In genomic region chr21:41954654-41955499, GRCh38 we compare ENCODE assay signal across 9 cellular contexts. TPM values are rescaled to one million over a fixed set of nuclear protein-coding genes. Genes with fewer than 3 reads are reported as not detected.
DNase-seq lines count a peak whose midpoint lies in the region; ATAC-seq and TF ChIP-seq lines count a peak whose summit lies in the region.
"Had no signal": no experiment of that assay in that cellular context is flagged by ENCODE, and none has a peak within 500 bp of the region (broad histone marks: within the 10 kb centered on the region; RNA-seq: fewer than 3 reads in every experiment).

No MANE protein-coding gene starts in this region.

- peak overlapping the region; percentile 59 for H3K4me3 Mint-ChIP-seq in activated T-cell treated with anti-CD3 and anti-CD28 coated beads, Interleukin-2, amount 50 U/mL, for 4 hours
- peak overlapping the region; percentile 87 for H3K4me3 Mint-ChIP-seq in T-helper 17 cell
- peak overlapping the region; percentile 35 to 39 for H3K4me3 Mint-ChIP-seq in stimulated activated naive CD8-positive, alpha-beta T cell treated with anti-CD3 and anti-CD28 coated beads, Interleukin-15, amount 100 ng/mL, for 72 hours

- H3K9me3 ChIP-seq in T-helper 17 cell (ENCODE audit: control insufficient read depth, low read length, poor library complexity, severe bottlenecking), result no peaks in the 10 kb centered on the region

- peak overlapping the region; percentile 47 for H3K27ac Mint-ChIP-seq in T-helper 17 cell
- H3K27ac Mint-ChIP-seq in stimulated activated naive CD8-positive, alpha-beta T cell treated with anti-CD3 and anti-CD28 coated beads, Interleukin-15, amount 100 ng/mL, for 72 hours, result peak overlapping the region in 1 of 2 donors; percentile 13

- no peaks in the 10 kb centered on the region for H3K36me3 Mint-ChIP-seq in activated T-cell treated with anti-CD3 and anti-CD28 coated beads, Interleukin-2, amount 50 U/mL, for 4 hours (ENCODE audit: insufficient read depth)
- peaks cover 3% of the 10 kb centered on the region for H3K36me3 Mint-ChIP-seq in T-helper 17 cell (ENCODE audit: low read depth)

- peaks cover 22% of the 10 kb centered on the region for H3K27me3 Mint-ChIP-seq in activated T-cell treated with anti-CD3 and anti-CD28 coated beads, Interleukin-2, amount 50 U/mL, for 4 hours (ENCODE audit: low read depth)
- peaks cover 31% of the 10 kb centered on the region for H3K27me3 Mint-ChIP-seq in T-helper 17 cell
- H3K27me3 Mint-ChIP-seq in stimulated activated naive CD8-positive, alpha-beta T cell treated with anti-CD3 and anti-CD28 coated beads, Interleukin-15, amount 100 ng/mL, for 72 hours, result peaks cover under 1% of the 10 kb centered on the region

- no peak for DNase-seq in activated T-cell treated with anti-CD3 and anti-CD28 coated beads, Interleukin-2, amount 50 U/mL, for 4 hours
- no peak for DNase-seq in activated T-cell treated with anti-CD3 and anti-CD28 coated beads, Interleukin-2, amount 50 U/mL, for 1 hour
- DNase-seq in T-helper 17 cell (no peak), fibroblast of the aortic adventitia (ENCODE audit: low read depth) (peak; percentile 3), NCI-H2029 (lab: John Stamatoyannopoulos, UW) (no peak)
- DNase-seq in stimulated activated naive CD8-positive, alpha-beta T cell treated with anti-CD3 and anti-CD28 coated beads, Interleukin-15, amount 100 ng/mL, for 72 hours, result no peak
- DNase-seq: activated CD4-positive, alpha-beta T cell treated with anti-CD3 and anti-CD28 coated beads, Interleukin-2, amount 50 U/mL, for 1 hour had no signal

- H3K9me3 Mint-ChIP-seq in activated T-cell treated with anti-CD3 and anti-CD28 coated beads, Interleukin-2, amount 50 U/mL, for 4 hours, result no peaks in the 10 kb centered on the region
- H3K9me3 Mint-ChIP-seq in stimulated activated naive CD8-positive, alpha-beta T cell treated with anti-CD3 and anti-CD28 coated beads, Interleukin-15, amount 100 ng/mL, for 72 hours, result no peaks in the 10 kb centered on the region

- H3K4me3 ChIP-seq in fibroblast of the aortic adventitia (ENCODE audit: low read depth, low read length), result no peak overlapping the region

- no peak for TF ChIP-seq CTCF in fibroblast of the aortic adventitia (IDR thresholded peaks at IDR 0.05; ENCODE audit: insufficient read depth, low read length)

- H3K4me1 Mint-ChIP-seq in activated T-cell treated with anti-CD3 and anti-CD28 coated beads, Interleukin-2, amount 50 U/mL, for 4 hours (ENCODE audit: low read depth), result peaks cover 10% of the 10 kb centered on the region
- H3K4me1 Mint-ChIP-seq in T-helper 17 cell, result peaks cover 16% of the 10 kb centered on the region
- peaks cover 31% of the 10 kb centered on the region for H3K4me1 Mint-ChIP-seq in stimulated activated naive CD8-positive, alpha-beta T cell treated with anti-CD3 and anti-CD28 coated beads, Interleukin-15, amount 100 ng/mL, for 72 hours

- ATAC-seq in activated T-cell treated with anti-CD3 and anti-CD28 coated beads, Interleukin-2, amount 50 U/mL, for 4 hours, result no peak
- ATAC-seq in T-helper 17 cell, result no peak
- ATAC-seq in stimulated activated naive CD8-positive, alpha-beta T cell treated with anti-CD3 and anti-CD28 coated beads, Interleukin-15, amount 100 ng/mL, for 72 hours, result no peak
- ATAC-seq in HG03354 (IDR thresholded peaks at IDR 0.05; ENCODE audit: poor library complexity, severe bottlenecking, unreplicated experiment), result no peak
- ATAC-seq in HG03097 (IDR thresholded peaks at IDR 0.05; ENCODE audit: low FRiP score, unreplicated experiment), result no peak

RNA-seq across cellular contexts. Expression of gene C2CD2, which starts 1.1 kb away (rescaled TPM):
- total RNA-seq in activated T-cell treated with anti-CD3 and anti-CD28 coated beads, Interleukin-2, amount 50 U/mL, for 4 hours, result 1 to 10 TPM; 1.6 to 7.4 (median 4.3) TPM
- 1 to 10 TPM; 3.7 to 6.0 TPM for total RNA-seq in T-helper 17 cell
- 14.7 and 20.2 TPM in 2 replicates for total RNA-seq in fibroblast of the aortic adventitia (ENCODE audit: low replicate concordance)

RNA-seq across cellular contexts. Expression of gene ZBTB21, which starts 55.3 kb away (rescaled TPM):
- total RNA-seq in activated T-cell treated with anti-CD3 and anti-CD28 coated beads, Interleukin-2, amount 50 U/mL, for 4 hours, result 10 to 100 TPM; 25.6 to 33.7 (median 27.2) TPM
- 100 to 1,000 TPM; 110 to 118 TPM for total RNA-seq in T-helper 17 cell
- 4.4 and 15.4 TPM in 2 replicates for total RNA-seq in fibroblast of the aortic adventitia (ENCODE audit: low replicate concordance)

Comparison
In these comparisons a context has a peak if more than half of its experiments do, and no peak if none do; other contexts are left out.
1. H3K4me3 Mint-ChIP-seq: peak in every context shown above with its lines; median percentile 87 in T-helper 17 cell; 59 in activated T-cell treated with anti-CD3 and anti-CD28 coated beads, Interleukin-2, amount 50 U/mL, for 4 hours; 37 in stimulated activated naive CD8-positive, alpha-beta T cell treated with anti-CD3 and anti-CD28 coated beads, Interleukin-15, amount 100 ng/mL, for 72 hours.